Comparison of ENCODE assay signal across 15 cellular contexts in genomic region chr18:14489256-14490014, GRCh38. TPM values are rescaled to one million over a fixed set of nuclear protein-coding genes. Genes with fewer than 3 reads are reported as not detected.
"Had no signal": no experiment of that assay in that cellular context is flagged by ENCODE, and none has a peak within 500 bp of the region (broad histone marks: within the 10 kb centered on the region; RNA-seq: fewer than 3 reads in every experiment).

No MANE protein-coding gene starts in this region.

RNA-seq across cellular contexts. Expression of gene POTEC, which starts 54.0 kb away (rescaled TPM):
- total RNA-seq: naive thymus-derived CD4-positive, alpha-beta T cell; natural killer cell; occipital lobe; ovary; progenitor cell of endocrine pancreas; psoas muscle; renal cortical epithelial cell; sciatic nerve; smooth muscle cell; spleen; suprapubic skin; upper lobe of left lung; ureter; uterus had no signal
- polyA plus RNA-seq: naive thymus-derived CD4-positive, alpha-beta T cell; neural cell; ovary; psoas muscle; smooth muscle cell; spleen had no signal
